ENCODE assay signal across 14 cellular contexts in the genomic region with DNA sequence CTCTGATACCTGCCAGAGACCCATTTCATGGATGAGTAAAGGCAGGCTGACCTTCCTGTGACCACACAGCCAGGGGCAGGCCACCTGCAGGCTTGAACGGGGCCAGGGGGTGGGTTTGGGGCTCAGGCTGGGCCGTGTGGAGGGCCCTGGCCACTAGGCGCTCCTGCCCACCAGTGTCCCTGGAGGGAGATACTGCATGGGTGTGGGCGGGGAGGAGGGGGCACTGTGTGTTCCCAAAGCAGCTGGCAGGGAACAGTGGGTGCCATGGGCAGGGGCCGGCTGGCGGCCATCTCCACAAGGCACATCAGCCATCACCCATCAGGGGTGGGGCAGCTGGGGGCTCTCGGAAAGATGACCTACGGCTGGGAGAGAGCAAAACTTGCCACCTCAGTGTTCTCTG.
"Had no signal": no experiment of that assay in that cellular context is flagged by ENCODE, and none has a peak within 500 bp of the region (broad histone marks: within the 10 kb centered on the region; RNA-seq: fewer than 3 reads in every experiment).

No MANE protein-coding gene starts in this region.

- H3K4me1 Mint-ChIP-seq: activated naive CD4-positive, alpha-beta T cell treated with anti-CD3 and anti-CD28 coated beads, Interleukin-2, amount 50 U/mL, for 24 hours had no signal

- H3K4me3 Mint-ChIP-seq: activated naive CD4-positive, alpha-beta T cell treated with anti-CD3 and anti-CD28 coated beads, Interleukin-2, amount 50 U/mL, for 24 hours; neural progenitor cell; stimulated activated memory B cell treated with anti-CD40 and anti-IgM and Interleukin-4, amounts not matched to agents 10 μg/mL and 1 μg/mL and 100 μg/mL, for 72 hours had no signal

- H3K27ac Mint-ChIP-seq: activated naive CD4-positive, alpha-beta T cell treated with anti-CD3 and anti-CD28 coated beads, Interleukin-2, amount 50 U/mL, for 24 hours; activated T-helper 2 cell treated with anti-CD3 and anti-CD28 coated beads, Interferon-gamma antibody, Interleukin-2, Interleukin-4, amounts not matched to agents 10 μg/mL and 5 μg/mL and 100 μg/mL, durations not matched to agents 14 hours and 24 hours and 36 hours; neural progenitor cell had no signal

- ATAC-seq: esophagus mucosa; left colon; pancreas; stimulated activated memory B cell treated with anti-CD40 and anti-IgM and Interleukin-4, amounts not matched to agents 10 μg/mL and 1 μg/mL and 100 μg/mL, for 72 hours had no signal

- H3K27me3 Mint-ChIP-seq: activated naive CD4-positive, alpha-beta T cell treated with anti-CD3 and anti-CD28 coated beads, Interleukin-2, amount 50 U/mL, for 24 hours; stimulated activated memory B cell treated with anti-CD40 and anti-IgM and Interleukin-4, amounts not matched to agents 10 μg/mL and 1 μg/mL and 100 μg/mL, for 72 hours had no signal

- H3K27me3 ChIP-seq: adrenal gland, cardiac muscle cell, neural progenitor cell, pancreas, tibial nerve had no signal

- H3K9me3 ChIP-seq: adrenal gland, pancreas, tibial nerve had no signal

- H3K9ac ChIP-seq: neural progenitor cell had no signal

- H3K4me1 ChIP-seq: pancreas had no signal

- DNase-seq: activated CD4-positive, alpha-beta T cell treated with anti-CD3 and anti-CD28 coated beads, Interleukin-2, amount 50 U/mL, for 4 hours; activated T-cell treated with anti-CD3 and anti-CD28 coated beads for 4 hours; midbrain; T-helper 9 cell had no signal

- H3K9me3 Mint-ChIP-seq: activated naive CD4-positive, alpha-beta T cell treated with anti-CD3 and anti-CD28 coated beads, Interleukin-2, amount 50 U/mL, for 24 hours; activated T-helper 2 cell treated with anti-CD3 and anti-CD28 coated beads, Interferon-gamma antibody, Interleukin-2, Interleukin-4, amounts not matched to agents 10 μg/mL and 5 μg/mL and 100 μg/mL, durations not matched to agents 14 hours and 24 hours and 36 hours; neural progenitor cell; stimulated activated memory B cell treated with anti-CD40 and anti-IgM and Interleukin-4, amounts not matched to agents 10 μg/mL and 1 μg/mL and 100 μg/mL, for 72 hours had no signal

- H3K27ac ChIP-seq: cardiac muscle cell, neural progenitor cell, pancreas, tibial nerve had no signal

- H3K4me3 ChIP-seq: adrenal gland, cardiac muscle cell, neural progenitor cell, pancreas, tibial nerve had no signal

- H3K4me2 ChIP-seq: neural progenitor cell had no signal

- H2AFZ ChIP-seq: neural progenitor cell had no signal
